1 cellular context compared by ENCODE assay signal in genomic region chr13:110617326-110618072, GRCh38.
TF ChIP-seq lines count a peak whose summit lies in the region.

No MANE protein-coding gene starts in this region.

TF ChIP-seq in HepG2, 621 proteins besides CTCF, POLR2A, EP300 and RAD21 (continued from another document and continues in another):
- TF ChIP-seq DPF2 (CRISPR knock-in tag; IDR thresholded peaks at IDR 0.05; ENCODE audit: borderline replicate concordance, low read depth) = no peak
- no peak for TF ChIP-seq NR2F6 (IDR thresholded peaks at IDR 0.05)
- 0 out of 2 replicates have a peak, but pooled peaks have one; percentile 8 for TF ChIP-seq NR2F6 (CRISPR knock-in tag; IDR thresholded peaks at IDR 0.05)
- TF ChIP-seq ARID5B (CRISPR knock-in tag; IDR thresholded peaks at IDR 0.05) = 0 out of 2 replicates have a peak, but pooled peaks have one; percentile 14
- peak; percentile 22; the same call in 1 of the 2 replicates for TF ChIP-seq ZKSCAN1 (IDR thresholded peaks at IDR 0.05; ENCODE audit: low read length)
- TF ChIP-seq ZNF619 (CRISPR knock-in tag; IDR thresholded peaks at IDR 0.05) = no peak
- TF ChIP-seq ZMAT5 (CRISPR knock-in tag; IDR thresholded peaks at IDR 0.05; ENCODE audit: borderline replicate concordance, low read depth) = no peak
- no peak for TF ChIP-seq CCAR2 (optimal IDR thresholded peaks at IDR 0.05; ENCODE audit: low read depth, low read length)
- no peak for TF ChIP-seq SETDB1 (CRISPR knock-in tag; IDR thresholded peaks at IDR 0.05; ENCODE audit: borderline replicate concordance)
- TF ChIP-seq ZBTB8A (CRISPR knock-in tag; IDR thresholded peaks at IDR 0.05; ENCODE audit: borderline replicate concordance, low read depth) = no peak
- no peak for TF ChIP-seq GATA4 (IDR thresholded peaks at IDR 0.05; ENCODE audit: borderline replicate concordance, low read depth)
- TF ChIP-seq ZNF546 (CRISPR knock-in tag; conservative IDR thresholded peaks at IDR 0.05) = no peak
- TF ChIP-seq ZNF44 (CRISPR knock-in tag; IDR thresholded peaks at IDR 0.05) = no peak
- no peak for TF ChIP-seq ARHGAP35 (CRISPR knock-in tag; IDR thresholded peaks at IDR 0.05; ENCODE audit: borderline replicate concordance)
- TF ChIP-seq ZNF784 (CRISPR knock-in tag; IDR thresholded peaks at IDR 0.05; ENCODE audit: borderline replicate concordance) = no peak
- TF ChIP-seq ZNF558 (CRISPR knock-in tag; IDR thresholded peaks at IDR 0.05; ENCODE audit: borderline replicate concordance) = no peak
- TF ChIP-seq NRL (CRISPR knock-in tag; IDR thresholded peaks at IDR 0.05; ENCODE audit: borderline replicate concordance) = no peak
- no peak for TF ChIP-seq ZNF788 (CRISPR knock-in tag; IDR thresholded peaks at IDR 0.05; ENCODE audit: borderline replicate concordance)
- peak; percentile 92 for TF ChIP-seq CREB1 (IDR thresholded peaks at IDR 0.05)
- TF ChIP-seq CREB1 (CRISPR knock-in tag; IDR thresholded peaks at IDR 0.05) = peak; percentile 86
- TF ChIP-seq MEF2D (CRISPR knock-in tag; IDR thresholded peaks at IDR 0.05) = no peak
- no peak for TF ChIP-seq ZNF549 (CRISPR knock-in tag; IDR thresholded peaks at IDR 0.05)
- no peak for TF ChIP-seq IRF9 (CRISPR knock-in tag; IDR thresholded peaks at IDR 0.05; ENCODE audit: borderline replicate concordance)
- no peak for TF ChIP-seq ZMYM2 (CRISPR knock-in tag; IDR thresholded peaks at IDR 0.05)
- TF ChIP-seq SCMH1 (CRISPR knock-in tag; IDR thresholded peaks at IDR 0.05; ENCODE audit: borderline replicate concordance) = no peak
- peak; percentile 3 for TF ChIP-seq ASH2L (IDR thresholded peaks at IDR 0.05; ENCODE audit: insufficient read length, low read depth, low read length)
- TF ChIP-seq RNF219 (CRISPR knock-in tag; IDR thresholded peaks at IDR 0.05) = no peak
- TF ChIP-seq PITX1 (CRISPR knock-in tag; IDR thresholded peaks at IDR 0.05) = no peak
- TF ChIP-seq ZNF878 (CRISPR knock-in tag; IDR thresholded peaks at IDR 0.05) = no peak
- TF ChIP-seq ZNF281 (CRISPR knock-in tag; IDR thresholded peaks at IDR 0.05; ENCODE audit: borderline replicate concordance) = no peak
- no peak for TF ChIP-seq RNF2 (conservative IDR thresholded peaks at IDR 0.05; ENCODE audit: low read depth)
- no peak for TF ChIP-seq LCORL (IDR thresholded peaks at IDR 0.05)
- TF ChIP-seq LCORL (CRISPR knock-in tag; IDR thresholded peaks at IDR 0.05) = no peak
- TF ChIP-seq NFAT5 (CRISPR knock-in tag; IDR thresholded peaks at IDR 0.05) = no peak
- TF ChIP-seq POLR2G (IDR thresholded peaks at IDR 0.05; ENCODE audit: low read depth, low read length) = no peak
- no peak for TF ChIP-seq CSRNP1 (CRISPR knock-in tag; IDR thresholded peaks at IDR 0.05)
- no peak for TF ChIP-seq FOXA1 (IDR thresholded peaks at IDR 0.05)
- TF ChIP-seq FOXA1 (CRISPR knock-in tag; IDR thresholded peaks at IDR 0.05) = peak; percentile 34; the same call in 1 of the 2 replicates
